In genomic region chr19:52048604-52049493, GRCh38 we compare ENCODE assay signal across 1 cellular context.
TF ChIP-seq lines count a peak whose summit lies in the region.

Gene ZNF432 (minus strand): TSS chr19:52048838. CDS start chr19:52046868, 1,970 bp downstream.

TF ChIP-seq in GM12878, 131 proteins besides CTCF, POLR2A, EP300 and RAD21 (continued from another document and continues in another):
- TF ChIP-seq BCL11A (IDR thresholded peaks at IDR 0.05; ENCODE audit: low read depth, low read length) = no peak
- no peak for TF ChIP-seq MYB (IDR thresholded peaks at IDR 0.05; ENCODE audit: borderline replicate concordance, low read depth, low read length)
- TF ChIP-seq, protein P1, sequence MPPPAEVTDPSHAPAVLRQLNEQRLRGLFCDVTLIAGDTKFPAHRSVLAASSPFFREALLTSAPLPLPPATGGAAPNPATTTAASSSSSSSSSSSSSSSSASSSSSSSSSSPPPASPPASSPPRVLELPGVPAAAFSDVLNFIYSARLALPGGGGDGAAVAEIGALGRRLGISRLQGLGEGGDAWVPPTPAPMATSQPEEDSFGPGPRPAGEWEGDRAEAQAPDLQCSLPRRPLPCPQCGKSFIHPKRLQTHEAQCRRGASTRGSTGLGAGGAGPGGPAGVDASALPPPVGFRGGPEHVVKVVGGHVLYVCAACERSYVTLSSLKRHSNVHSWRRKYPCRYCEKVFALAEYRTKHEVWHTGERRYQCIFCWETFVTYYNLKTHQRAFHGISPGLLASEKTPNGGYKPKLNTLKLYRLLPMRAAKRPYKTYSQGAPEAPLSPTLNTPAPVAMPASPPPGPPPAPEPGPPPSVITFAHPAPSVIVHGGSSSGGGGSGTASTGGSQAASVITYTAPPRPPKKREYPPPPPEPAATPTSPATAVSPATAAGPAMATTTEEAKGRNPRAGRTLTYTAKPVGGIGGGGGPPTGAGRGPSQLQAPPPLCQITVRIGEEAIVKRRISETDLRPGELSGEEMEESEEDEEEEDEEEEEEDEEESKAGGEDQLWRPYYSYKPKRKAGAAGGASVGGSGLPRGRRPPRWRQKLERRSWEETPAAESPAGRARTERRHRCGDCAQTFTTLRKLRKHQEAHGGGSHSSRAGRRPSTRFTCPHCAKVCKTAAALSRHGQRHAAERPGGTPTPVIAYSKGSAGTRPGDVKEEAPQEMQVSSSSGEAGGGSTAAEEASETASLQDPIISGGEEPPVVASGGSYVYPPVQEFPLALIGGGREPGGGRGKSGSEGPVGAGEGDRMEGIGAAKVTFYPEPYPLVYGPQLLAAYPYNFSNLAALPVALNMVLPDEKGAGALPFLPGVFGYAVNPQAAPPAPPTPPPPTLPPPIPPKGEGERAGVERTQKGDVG (CRISPR knock-in tag; IDR thresholded peaks at IDR 0.05) = no peak
- no peak; the same call in 1 of the 2 replicates for TF ChIP-seq STAT1 (conservative IDR thresholded peaks at IDR 0.05)
- TF ChIP-seq BMI1 (IDR thresholded peaks at IDR 0.05; ENCODE audit: borderline replicate concordance) = peak; percentile 21; the same call in 1 of the 2 replicates
- TF ChIP-seq ASH2L (IDR thresholded peaks at IDR 0.05; ENCODE audit: borderline replicate concordance, low read depth) = no peak
- 0 out of 2 replicates have a peak, but pooled peaks have one; percentile 9 for TF ChIP-seq NRF1 (conservative IDR thresholded peaks at IDR 0.05; ENCODE audit: low read depth, low read length)
- TF ChIP-seq KDM1A (IDR thresholded peaks at IDR 0.05; ENCODE audit: borderline replicate concordance) = no peak
- no peak for TF ChIP-seq PML (IDR thresholded peaks at IDR 0.05; ENCODE audit: low read length)
- TF ChIP-seq PRDM15 (CRISPR knock-in tag; IDR thresholded peaks at IDR 0.05) = no peak
- no peak for TF ChIP-seq TCF7 (IDR thresholded peaks at IDR 0.05; ENCODE audit: borderline replicate concordance)
- no peak for TF ChIP-seq TCF3 (IDR thresholded peaks at IDR 0.05; ENCODE audit: borderline replicate concordance, insufficient read depth, low read depth, low read length)
- no peak for TF ChIP-seq MTA2 (IDR thresholded peaks at IDR 0.05; ENCODE audit: low read depth)
- no peak for TF ChIP-seq ZNF384 (IDR thresholded peaks at IDR 0.05; ENCODE audit: borderline replicate concordance, low read depth, low read length)
- peak; percentile 80 for TF ChIP-seq HCFC1 (IDR thresholded peaks at IDR 0.05; ENCODE audit: low read length)
- TF ChIP-seq CBX3 (IDR thresholded peaks at IDR 0.05; ENCODE audit: borderline replicate concordance, low read depth) = no peak
- TF ChIP-seq, protein P2, sequence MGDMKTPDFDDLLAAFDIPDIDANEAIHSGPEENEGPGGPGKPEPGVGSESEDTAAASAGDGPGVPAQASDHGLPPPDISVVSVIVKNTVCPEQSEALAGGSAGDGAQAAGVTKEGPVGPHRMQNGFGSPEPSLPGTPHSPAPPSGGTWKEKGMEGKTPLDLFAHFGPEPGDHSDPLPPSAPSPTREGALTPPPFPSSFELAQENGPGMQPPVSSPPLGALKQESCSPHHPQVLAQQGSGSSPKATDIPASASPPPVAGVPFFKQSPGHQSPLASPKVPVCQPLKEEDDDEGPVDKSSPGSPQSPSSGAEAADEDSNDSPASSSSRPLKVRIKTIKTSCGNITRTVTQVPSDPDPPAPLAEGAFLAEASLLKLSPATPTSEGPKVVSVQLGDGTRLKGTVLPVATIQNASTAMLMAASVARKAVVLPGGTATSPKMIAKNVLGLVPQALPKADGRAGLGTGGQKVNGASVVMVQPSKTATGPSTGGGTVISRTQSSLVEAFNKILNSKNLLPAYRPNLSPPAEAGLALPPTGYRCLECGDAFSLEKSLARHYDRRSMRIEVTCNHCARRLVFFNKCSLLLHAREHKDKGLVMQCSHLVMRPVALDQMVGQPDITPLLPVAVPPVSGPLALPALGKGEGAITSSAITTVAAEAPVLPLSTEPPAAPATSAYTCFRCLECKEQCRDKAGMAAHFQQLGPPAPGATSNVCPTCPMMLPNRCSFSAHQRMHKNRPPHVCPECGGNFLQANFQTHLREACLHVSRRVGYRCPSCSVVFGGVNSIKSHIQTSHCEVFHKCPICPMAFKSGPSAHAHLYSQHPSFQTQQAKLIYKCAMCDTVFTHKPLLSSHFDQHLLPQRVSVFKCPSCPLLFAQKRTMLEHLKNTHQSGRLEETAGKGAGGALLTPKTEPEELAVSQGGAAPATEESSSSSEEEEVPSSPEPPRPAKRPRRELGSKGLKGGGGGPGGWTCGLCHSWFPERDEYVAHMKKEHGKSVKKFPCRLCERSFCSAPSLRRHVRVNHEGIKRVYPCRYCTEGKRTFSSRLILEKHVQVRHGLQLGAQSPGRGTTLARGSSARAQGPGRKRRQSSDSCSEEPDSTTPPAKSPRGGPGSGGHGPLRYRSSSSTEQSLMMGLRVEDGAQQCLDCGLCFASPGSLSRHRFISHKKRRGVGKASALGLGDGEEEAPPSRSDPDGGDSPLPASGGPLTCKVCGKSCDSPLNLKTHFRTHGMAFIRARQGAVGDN (IDR thresholded peaks at IDR 0.05) = no peak
- TF ChIP-seq, protein P3, sequence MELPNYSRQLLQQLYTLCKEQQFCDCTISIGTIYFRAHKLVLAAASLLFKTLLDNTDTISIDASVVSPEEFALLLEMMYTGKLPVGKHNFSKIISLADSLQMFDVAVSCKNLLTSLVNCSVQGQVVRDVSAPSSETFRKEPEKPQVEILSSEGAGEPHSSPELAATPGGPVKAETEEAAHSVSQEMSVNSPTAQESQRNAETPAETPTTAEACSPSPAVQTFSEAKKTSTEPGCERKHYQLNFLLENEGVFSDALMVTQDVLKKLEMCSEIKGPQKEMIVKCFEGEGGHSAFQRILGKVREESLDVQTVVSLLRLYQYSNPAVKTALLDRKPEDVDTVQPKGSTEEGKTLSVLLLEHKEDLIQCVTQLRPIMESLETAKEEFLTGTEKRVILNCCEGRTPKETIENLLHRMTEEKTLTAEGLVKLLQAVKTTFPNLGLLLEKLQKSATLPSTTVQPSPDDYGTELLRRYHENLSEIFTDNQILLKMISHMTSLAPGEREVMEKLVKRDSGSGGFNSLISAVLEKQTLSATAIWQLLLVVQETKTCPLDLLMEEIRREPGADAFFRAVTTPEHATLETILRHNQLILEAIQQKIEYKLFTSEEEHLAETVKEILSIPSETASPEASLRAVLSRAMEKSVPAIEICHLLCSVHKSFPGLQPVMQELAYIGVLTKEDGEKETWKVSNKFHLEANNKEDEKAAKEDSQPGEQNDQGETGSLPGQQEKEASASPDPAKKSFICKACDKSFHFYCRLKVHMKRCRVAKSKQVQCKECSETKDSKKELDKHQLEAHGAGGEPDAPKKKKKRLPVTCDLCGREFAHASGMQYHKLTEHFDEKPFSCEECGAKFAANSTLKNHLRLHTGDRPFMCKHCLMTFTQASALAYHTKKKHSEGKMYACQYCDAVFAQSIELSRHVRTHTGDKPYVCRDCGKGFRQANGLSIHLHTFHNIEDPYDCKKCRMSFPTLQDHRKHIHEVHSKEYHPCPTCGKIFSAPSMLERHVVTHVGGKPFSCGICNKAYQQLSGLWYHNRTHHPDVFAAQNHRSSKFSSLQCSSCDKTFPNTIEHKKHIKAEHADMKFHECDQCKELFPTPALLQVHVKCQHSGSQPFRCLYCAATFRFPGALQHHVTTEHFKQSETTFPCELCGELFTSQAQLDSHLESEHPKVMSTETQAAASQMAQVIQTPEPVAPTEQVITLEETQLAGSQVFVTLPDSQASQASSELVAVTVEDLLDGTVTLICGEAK (IDR thresholded peaks at IDR 0.05; ENCODE audit: borderline replicate concordance) = peak; percentile 37; the same call in 1 of the 2 replicates
- no peak for TF ChIP-seq CHD1 (IDR thresholded peaks at IDR 0.05; ENCODE audit: low read depth, low read length)
- no peak for TF ChIP-seq ELK1 (IDR thresholded peaks at IDR 0.05; ENCODE audit: low read depth, low read length)
- TF ChIP-seq SP1 (IDR thresholded peaks at IDR 0.05; ENCODE audit: low read depth, low read length) = no peak
- TF ChIP-seq YY1 (IDR thresholded peaks at IDR 0.05; ENCODE audit: low read depth, low read length) = peak; percentile 99
- TF ChIP-seq SMARCA5 (IDR thresholded peaks at IDR 0.05) = no peak
- TF ChIP-seq SPI1 (IDR thresholded peaks at IDR 0.05; ENCODE audit: borderline replicate concordance, insufficient read depth, low read depth, low read length) = 0 out of 2 replicates have a peak, but pooled peaks have one; percentile 2
- TF ChIP-seq HDAC6 (IDR thresholded peaks at IDR 0.05; ENCODE audit: unreplicated experiment) = peak; percentile 33
- 0 out of 2 replicates have a peak, but pooled peaks have one; percentile 10 for TF ChIP-seq TARDBP (IDR thresholded peaks at IDR 0.05; ENCODE audit: borderline replicate concordance)
- no peak for TF ChIP-seq RBBP5 (conservative IDR thresholded peaks at IDR 0.05)
- TF ChIP-seq, protein P4, sequence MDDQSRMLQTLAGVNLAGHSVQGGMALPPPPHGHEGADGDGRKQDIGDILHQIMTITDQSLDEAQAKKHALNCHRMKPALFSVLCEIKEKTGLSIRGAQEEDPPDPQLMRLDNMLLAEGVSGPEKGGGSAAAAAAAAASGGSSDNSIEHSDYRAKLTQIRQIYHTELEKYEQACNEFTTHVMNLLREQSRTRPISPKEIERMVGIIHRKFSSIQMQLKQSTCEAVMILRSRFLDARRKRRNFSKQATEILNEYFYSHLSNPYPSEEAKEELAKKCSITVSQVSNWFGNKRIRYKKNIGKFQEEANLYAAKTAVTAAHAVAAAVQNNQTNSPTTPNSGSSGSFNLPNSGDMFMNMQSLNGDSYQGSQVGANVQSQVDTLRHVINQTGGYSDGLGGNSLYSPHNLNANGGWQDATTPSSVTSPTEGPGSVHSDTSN (IDR thresholded peaks at IDR 0.05; ENCODE audit: insufficient replicate concordance, low read depth, low read length) = no peak
- TF ChIP-seq SUPT20H (IDR thresholded peaks at IDR 0.05; ENCODE audit: borderline replicate concordance, control insufficient read depth, low read depth, low read length) = no peak
- TF ChIP-seq ESRRA (IDR thresholded peaks at IDR 0.05; ENCODE audit: low read length) = 0 out of 2 replicates have a peak, but pooled peaks have one; percentile 26
- TF ChIP-seq NBN (IDR thresholded peaks at IDR 0.05) = peak; percentile 69; the same call in 1 of the 2 replicates
- TF ChIP-seq MEF2B (IDR thresholded peaks at IDR 0.05; ENCODE audit: partially characterized antibody, poor library complexity, severe bottlenecking) = peak; percentile 69
- TF ChIP-seq ZNF622 (IDR thresholded peaks at IDR 0.05) = no peak
- no peak for TF ChIP-seq SMAD1 (IDR thresholded peaks at IDR 0.05; ENCODE audit: low read depth, partially characterized antibody)
- peak; percentile 48; the same call in 1 of the 2 replicates for TF ChIP-seq EED (IDR thresholded peaks at IDR 0.05; ENCODE audit: low read depth)
- no peak for TF ChIP-seq ZZZ3 (IDR thresholded peaks at IDR 0.05; ENCODE audit: control insufficient read depth, insufficient read length, low read depth)
- no peak for TF ChIP-seq SMAD5 (IDR thresholded peaks at IDR 0.05; ENCODE audit: low read depth)
- peak; percentile 86; the same call in 1 of the 2 replicates for TF ChIP-seq RCOR1 (conservative IDR thresholded peaks at IDR 0.05; ENCODE audit: low read depth, low read length)
- 0 out of 3 replicates have a peak, but pooled peaks have one; percentile 7 for TF ChIP-seq POU2F2 (IDR thresholded peaks at IDR 0.05; ENCODE audit: borderline replicate concordance, low read depth, low read length)
- TF ChIP-seq SREBF1 (IDR thresholded peaks at IDR 0.05; ENCODE audit: low read length) = no peak
- no peak for TF ChIP-seq NR2C2 (IDR thresholded peaks at IDR 0.05; ENCODE audit: borderline replicate concordance, control insufficient read depth, insufficient read length, low read depth)
- TF ChIP-seq POLR2AphosphoS2 (IDR thresholded peaks at IDR 0.05; ENCODE audit: low read depth, low read length) = peak; percentile 61; the same call in 1 of the 2 replicates
- 0 out of 2 replicates have a peak, but pooled peaks have one; percentile 28 for TF ChIP-seq GATAD2B (conservative IDR thresholded peaks at IDR 0.05; ENCODE audit: low read depth)
- TF ChIP-seq CHD4 (IDR thresholded peaks at IDR 0.05) = no peak
- 0 out of 2 replicates have a peak, but pooled peaks have one; percentile 47 for TF ChIP-seq NR2F1 (conservative IDR thresholded peaks at IDR 0.05)
- TF ChIP-seq IRF3 (IDR thresholded peaks at IDR 0.05) = no peak
- TF ChIP-seq RB1 (IDR thresholded peaks at IDR 0.05; ENCODE audit: borderline replicate concordance) = peak; percentile 36; the same call in 1 of the 2 replicates
- no peak for TF ChIP-seq BRCA1 (IDR thresholded peaks at IDR 0.05; ENCODE audit: low read depth, low read length)
